9 cellular contexts compared by ENCODE assay signal in the genomic region with DNA sequence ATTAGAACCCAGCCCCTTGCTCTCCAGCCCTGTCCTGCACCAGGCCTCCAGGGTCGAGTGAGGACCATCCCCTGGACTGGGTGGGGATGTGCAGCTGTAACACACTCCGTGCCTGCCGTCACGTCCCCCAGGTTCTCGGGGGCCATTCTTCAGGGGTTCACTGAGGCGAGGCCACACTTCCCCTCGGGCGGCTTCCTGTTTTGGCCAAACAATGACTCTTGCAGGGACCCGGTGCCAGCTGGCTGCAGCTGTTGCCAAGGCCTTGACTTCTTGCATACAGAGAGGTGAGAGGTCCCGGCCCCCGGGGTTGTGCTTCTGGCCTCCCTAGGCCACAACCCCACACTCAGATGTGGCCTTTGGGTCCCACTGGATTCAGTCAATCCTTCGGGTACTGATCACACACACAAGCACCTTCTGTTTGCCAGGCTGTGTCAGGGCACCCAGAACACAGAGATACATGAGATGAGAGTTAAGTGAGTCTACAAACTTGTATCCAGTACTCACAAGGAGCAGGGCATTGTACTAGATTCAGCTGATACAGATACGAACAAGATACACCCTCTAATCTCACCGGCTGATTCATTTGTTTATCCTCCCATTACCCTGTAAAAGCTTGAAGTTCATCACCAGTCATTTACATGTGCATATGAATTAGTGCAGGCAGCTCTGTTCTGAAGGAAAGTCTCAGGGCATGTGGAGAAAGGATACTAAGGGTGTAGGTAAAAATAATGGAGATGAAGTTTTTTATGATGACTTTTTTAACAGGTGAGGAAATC.
DNase-seq lines count a peak whose midpoint lies in the region; ATAC-seq and TF ChIP-seq lines count a peak whose summit lies in the region.
"Had no signal": no experiment of that assay in that cellular context is flagged by ENCODE, and none has a peak within 500 bp of the region (broad histone marks: within the 10 kb centered on the region; RNA-seq: fewer than 3 reads in every experiment).

No MANE protein-coding gene starts in this region.

- H3K27me3 ChIP-seq in GM06990 (replicated peaks; ENCODE audit: control insufficient read depth, insufficient read depth, low read length) = peaks cover 1% of the 10 kb centered on the region
- H3K27me3 ChIP-seq: pancreas had no signal

- H3K9me3 Mint-ChIP-seq in nephron progenitor cell = no peaks in the 10 kb centered on the region

- no peak overlapping the region for H3K4me3 Mint-ChIP-seq in nephron progenitor cell

- H3K4me3 ChIP-seq in GM06990 (replicated peaks; ENCODE audit: low read depth, low read length) = no peak overlapping the region
- H3K4me3 ChIP-seq: pancreas had no signal

- peaks cover 5% of the 10 kb centered on the region for H3K27me3 Mint-ChIP-seq in nephron progenitor cell (ENCODE audit: low read depth, poor library complexity)

- H3K27ac Mint-ChIP-seq in nephron progenitor cell = no peak overlapping the region

- no peak for TF ChIP-seq CTCF in GM06990 (IDR thresholded peaks at IDR 0.05; ENCODE audit: insufficient read depth, low read length, poor library complexity, severe bottlenecking)
- no peak for TF ChIP-seq CTCF in GM20000 (IDR thresholded peaks at IDR 0.05; ENCODE audit: extremely low read depth, missing control alignments)
- no peak for TF ChIP-seq CTCF in nephron progenitor cell (IDR thresholded peaks at IDR 0.05)

- no peaks in the 10 kb centered on the region for H3K36me3 ChIP-seq in GM06990 (ENCODE audit: control insufficient read depth, insufficient read depth, low read length)
- H3K36me3 ChIP-seq: pancreas had no signal

- peak; percentile 84 for DNase-seq in GM06990 (ENCODE audit: extremely low read depth, insufficient read length)
- DNase-seq in GM20000 (ENCODE audit: low spot score) = peak; percentile 58
- DNase-seq in germinal center (ENCODE audit: low spot score) = peak; percentile 84
- no peak for DNase-seq in cerebellar cortex (ENCODE audit: low spot score)
- no peak for DNase-seq in retina
- no peak for DNase-seq in nephron progenitor cell
- DNase-seq in NCI-H446 treated with DMSO at 0.1 percent for 48 hours (lab: John Stamatoyannopoulos, UW) = no peak

- ATAC-seq in HG03460 (IDR thresholded peaks at IDR 0.05; ENCODE audit: unreplicated experiment) = peak; percentile 96

- no peaks in the 10 kb centered on the region for H3K36me3 Mint-ChIP-seq in nephron progenitor cell (ENCODE audit: low read depth)

- H3K4me1 Mint-ChIP-seq in nephron progenitor cell = peaks cover 28% of the 10 kb centered on the region

Comparison
In these comparisons a context has a peak if more than half of its experiments do, and no peak if none do; other contexts are left out.
1. DNase-seq: peak in GM06990 (single experiment), GM20000 (single experiment) and germinal center (single experiment); none in cerebellar cortex (single experiment), retina (single experiment), nephron progenitor cell (single experiment) and NCI-H446 treated with DMSO at 0.1 percent for 48 hours (single experiment).